Comparison of ENCODE assay signal across 10 cellular contexts in the genomic region with DNA sequence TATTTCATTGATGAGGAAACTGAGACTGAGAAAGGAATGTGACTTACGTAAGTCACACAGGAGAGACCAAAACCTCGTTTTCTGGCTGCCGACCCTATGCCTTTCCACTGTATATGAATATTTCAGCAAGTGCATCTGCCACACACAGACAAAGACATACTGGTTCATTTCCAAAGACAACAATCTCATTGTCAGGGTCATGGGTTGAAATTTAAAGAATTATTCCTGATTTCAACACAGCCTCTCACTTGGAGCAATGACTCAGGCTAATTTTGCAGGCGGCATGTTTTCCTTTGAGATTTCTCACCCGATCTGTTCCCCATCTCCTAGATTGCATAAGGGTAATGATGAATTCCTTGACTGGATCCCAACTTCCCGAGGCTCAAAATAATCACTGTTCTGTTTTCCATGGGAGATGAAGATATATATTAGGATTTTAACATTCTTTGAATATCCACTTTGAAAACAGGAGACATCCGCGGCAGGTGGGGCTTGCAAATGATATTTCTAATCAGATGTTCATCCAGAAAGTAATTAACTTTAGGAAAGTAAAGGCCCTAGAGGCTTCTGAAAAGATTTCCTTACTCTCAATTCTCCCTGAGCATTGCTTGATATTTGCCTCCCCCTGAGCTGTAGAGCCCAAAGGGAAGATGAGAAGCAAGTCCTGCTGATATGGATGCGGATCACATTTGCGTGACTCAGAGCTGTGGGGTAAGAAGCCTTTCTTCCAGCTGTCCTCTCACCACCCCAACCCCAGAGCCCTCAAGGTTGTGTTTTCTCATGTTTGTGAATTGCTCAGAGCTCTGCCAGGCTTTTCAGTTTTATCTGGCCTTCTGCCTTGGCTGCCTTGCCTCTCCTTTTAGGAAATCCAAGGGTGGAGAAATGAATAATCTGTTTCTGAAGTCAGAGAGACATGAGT.
A peak's percentile ranks its signal among the peaks of the same experiment; 100 is the strongest.
DNase-seq lines count a peak whose midpoint lies in the region; ATAC-seq, FAIRE-seq and TF ChIP-seq lines count a peak whose summit lies in the region.
"Had no signal": no experiment of that assay in that cellular context is flagged by ENCODE, and none has a peak within 500 bp of the region (broad histone marks: within the 10 kb centered on the region; RNA-seq: fewer than 3 reads in every experiment).

No MANE protein-coding gene starts in this region.

- peak; percentile 89 for FAIRE-seq in RCC 7860 (lab: Jason Lieb, UNC)

- no peak overlapping the region for H3K4me3 ChIP-seq in AG09309 (ENCODE audit: control insufficient read depth, low read depth, low read length)

- TF ChIP-seq CTCF in AG09309 (IDR thresholded peaks at IDR 0.05; ENCODE audit: control insufficient read depth, insufficient read depth, low read depth, low read length, missing control alignments), result no peak

- DNase-seq in AG09309 (ENCODE audit: low read depth) (peak; percentile 87), RCC 7860 (ENCODE audit: low spot score) (peak; percentile 86), fibroblast of gingiva (ENCODE audit: low read depth) (peak; percentile 98), non-pigmented ciliary epithelial cell (ENCODE audit: low read depth) (peak; percentile 91), pons (ENCODE audit: low spot score) (no peak), NCI-H524 (lab: John Stamatoyannopoulos, UW) (no peak)
- DNase-seq: effector memory CD8-positive, alpha-beta T cell; naive thymus-derived CD4-positive, alpha-beta T cell had no signal

- ATAC-seq in HG02763 (IDR thresholded peaks at IDR 0.05; ENCODE audit: unreplicated experiment) (no peak), GM18520 (IDR thresholded peaks at IDR 0.05; ENCODE audit: unreplicated experiment) (no peak)
- ATAC-seq: effector memory CD8-positive, alpha-beta T cell; naive thymus-derived CD4-positive, alpha-beta T cell had no signal

Comparison
In these comparisons a context has a peak if more than half of its experiments do, and no peak if none do; other contexts are left out.
1. DNase-seq: peak in AG09309 (single experiment), RCC 7860 (single experiment), fibroblast of gingiva (single experiment) and non-pigmented ciliary epithelial cell (single experiment); none in pons (single experiment) and NCI-H524 (0 of 2).